ENCODE assay signal across 8 cellular contexts in the genomic region with DNA sequence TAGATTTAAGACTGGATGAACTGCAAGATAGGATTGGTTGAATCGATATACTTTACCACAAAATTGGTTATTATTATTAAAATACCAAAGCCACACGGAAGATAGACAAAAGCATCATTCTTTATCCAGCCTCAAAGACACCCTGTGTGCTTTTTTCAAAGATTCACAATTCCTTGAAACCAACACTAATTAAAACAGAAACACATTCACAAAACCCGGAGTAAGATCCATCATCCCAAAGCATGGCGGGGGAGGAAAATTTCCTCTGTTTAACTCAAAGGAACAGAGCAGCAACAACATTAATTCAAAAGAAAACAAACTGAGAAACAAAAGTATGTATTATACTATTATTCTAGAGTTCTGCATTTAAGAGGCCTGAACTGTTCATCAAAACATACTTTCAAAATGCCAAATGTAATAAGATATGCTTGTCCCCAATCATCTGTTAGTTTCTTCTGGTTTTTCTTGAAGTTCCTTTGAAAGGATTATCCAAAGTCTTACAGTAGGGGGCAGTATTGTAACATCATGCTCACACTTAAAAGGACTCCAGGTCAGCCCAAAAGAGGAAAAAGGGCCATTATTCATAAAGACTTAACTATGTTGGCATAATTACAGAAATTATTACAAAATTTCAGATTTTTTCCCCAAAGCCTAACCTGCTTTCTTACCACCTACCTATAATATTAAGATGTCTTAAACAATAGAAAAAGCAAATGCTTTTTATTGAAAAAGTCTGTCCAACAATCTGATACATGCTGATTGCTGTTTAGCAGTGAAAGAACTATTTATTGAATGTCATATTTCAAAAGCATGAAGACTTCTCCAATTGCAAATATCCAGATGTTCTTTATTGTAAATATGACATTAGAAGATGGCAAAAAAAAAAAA.
DNase-seq lines count a peak whose midpoint lies in the region; ATAC-seq and TF ChIP-seq lines count a peak whose summit lies in the region.

No MANE protein-coding gene starts in this region.

- H4K20me1 ChIP-seq in Karpas-422 (ENCODE audit: insufficient read depth, low read depth, low read length) = no peaks in the 10 kb centered on the region
- no peaks in the 10 kb centered on the region for H4K20me1 ChIP-seq in OCI-LY1 (ENCODE audit: insufficient read depth, low read length)

- H3K9me2 ChIP-seq in Karpas-422 (replicated peaks; ENCODE audit: insufficient read depth, low read length) (no peaks in the 10 kb centered on the region), OCI-LY1 (ENCODE audit: low read depth, low read length) (no peaks in the 10 kb centered on the region)

- H3K79me2 ChIP-seq in Karpas-422 (ENCODE audit: low read length) = no peaks in the 10 kb centered on the region
- no peaks in the 10 kb centered on the region for H3K79me2 ChIP-seq in OCI-LY1 (ENCODE audit: insufficient read depth, low read length)

- H3K36me3 ChIP-seq in Karpas-422 (ENCODE audit: insufficient read depth, low read length) (no peaks in the 10 kb centered on the region), OCI-LY1 (ENCODE audit: insufficient read depth, low read length) (no peaks in the 10 kb centered on the region)

- no peaks in the 10 kb centered on the region for H3K27me3 ChIP-seq in Karpas-422 (ENCODE audit: low read length)
- no peaks in the 10 kb centered on the region for H3K27me3 ChIP-seq in OCI-LY1 (ENCODE audit: insufficient read depth, low read length)
- H3K27me3 ChIP-seq in dorsolateral prefrontal cortex = no peaks in the 10 kb centered on the region

- H3F3A ChIP-seq in OCI-LY1 (ENCODE audit: insufficient read depth, low read length) = no peaks in the 10 kb centered on the region

- H3K4me2 ChIP-seq in Karpas-422 (ENCODE audit: low read depth, low read length, poor library complexity, severe bottlenecking) (no peak overlapping the region), OCI-LY1 (ENCODE audit: low read length) (no peak overlapping the region)

- no peaks in the 10 kb centered on the region for H3K36me3 Mint-ChIP-seq in memory B cell

- H3K9me3 Mint-ChIP-seq in memory B cell = no peaks in the 10 kb centered on the region

- H3K27ac Mint-ChIP-seq in memory B cell = no peak overlapping the region

- intact Hi-C loops in dorsolateral prefrontal cortex (cut with DNase I) = loop anchor here (1.0 to 10.0 kb wide), 2 partner anchors 1037 to 1038 kb away; no protein-coding TSS in a partner anchor

- H3K4me3 Mint-ChIP-seq in memory B cell = no peak overlapping the region

- H3K4me1 ChIP-seq in Karpas-422 (ENCODE audit: low read length) (peaks cover 13% of the 10 kb centered on the region), OCI-LY1 (ENCODE audit: insufficient read depth, low read length, severe bottlenecking) (no peaks in the 10 kb centered on the region)

- H3K9ac ChIP-seq in Karpas-422 (ENCODE audit: low read length) = no peak overlapping the region
- H3K9ac ChIP-seq in OCI-LY1 (ENCODE audit: low read length) = no peak overlapping the region

- in situ Hi-C loops in GM13977 (cut with MboI; ENCODE audit: low pct_unique_long_range_greater_than_20kb, low sequenced_read_pairs, unreplicated experiment) = loop anchor here (25.0 kb wide), 2 partner anchors 615 to 1015 kb away; no protein-coding TSS in a partner anchor

- DNase-seq in AG08395 (ENCODE audit: low spot score) = peak; percentile 63
- peak; percentile 31 for DNase-seq in GM13977 (ENCODE audit: low spot score)
- peak; percentile 90 for DNase-seq in Karpas-422
- DNase-seq in dorsolateral prefrontal cortex = no peak
- peak in 1 of 2 donors; percentile 57 for DNase-seq in memory B cell (ENCODE audit: low spot score in 2 of 2)

- H3K27ac ChIP-seq in Karpas-422 (ENCODE audit: low read length) (no peak overlapping the region), OCI-LY1 (ENCODE audit: low read depth, low read length, poor library complexity, severe bottlenecking) (no peak overlapping the region), dorsolateral prefrontal cortex (no peak overlapping the region)

- ATAC-seq in memory B cell (ENCODE audit: low read depth) = peak; percentile 39
- ATAC-seq in HG02973 (IDR thresholded peaks at IDR 0.05; ENCODE audit: unreplicated experiment) = no peak
- ATAC-seq in GM21825 (IDR thresholded peaks at IDR 0.05; ENCODE audit: unreplicated experiment) = no peak

- H2AFZ ChIP-seq in Karpas-422 (ENCODE audit: low read length) (no peak overlapping the region), OCI-LY1 (ENCODE audit: low read length) (no peak overlapping the region)

- H3K9me3 ChIP-seq in Karpas-422 (ENCODE audit: low read length) (no peaks in the 10 kb centered on the region), OCI-LY1 (ENCODE audit: low read length) (no peaks in the 10 kb centered on the region)

- H3K4me3 ChIP-seq in Karpas-422 (ENCODE audit: low read length) (no peak overlapping the region), OCI-LY1 (ENCODE audit: low read depth, low read length, poor library complexity, severe bottlenecking) (no peak overlapping the region), dorsolateral prefrontal cortex (peak overlapping the region in 39 of 59 donors; percentile 1 to 57 (median 25))

- peak; percentile 55 for TF ChIP-seq CTCF in GM13977 (IDR thresholded peaks at IDR 0.05; ENCODE audit: extremely low read depth, insufficient read depth, missing control alignments)
- TF ChIP-seq CTCF in OCI-LY1 (IDR thresholded peaks at IDR 0.05; ENCODE audit: low read length) = peak; percentile 76
- TF ChIP-seq CTCF in dorsolateral prefrontal cortex (IDR thresholded peaks at IDR 0.05 in 54 of 56, conservative IDR thresholded peaks at IDR 0.05 in 2 of 56; ENCODE audit: low read depth in 1 of 56, partially characterized antibody in 56 of 56) = peak; percentile 54 to 92 (median 78)

- peaks cover 1% of the 10 kb centered on the region for H3K4me1 Mint-ChIP-seq in memory B cell

- no peaks in the 10 kb centered on the region for H3K27me3 Mint-ChIP-seq in memory B cell

Comparison
In these comparisons a context has a peak if more than half of its experiments do, and no peak if none do; other contexts are left out.
1. DNase-seq: peak in AG08395 (single experiment), GM13977 (single experiment) and Karpas-422 (single experiment); none in dorsolateral prefrontal cortex (0 of 10).
2. H3K4me3 ChIP-seq: peak in dorsolateral prefrontal cortex (39 of 59); none in Karpas-422 (single experiment) and OCI-LY1 (single experiment).
3. Peak in every context shown above with its lines, with median percentiles within 50 percentile points of each other: CTCF ChIP-seq.